ENCODE assay signal across 8 cellular contexts in the genomic region with DNA sequence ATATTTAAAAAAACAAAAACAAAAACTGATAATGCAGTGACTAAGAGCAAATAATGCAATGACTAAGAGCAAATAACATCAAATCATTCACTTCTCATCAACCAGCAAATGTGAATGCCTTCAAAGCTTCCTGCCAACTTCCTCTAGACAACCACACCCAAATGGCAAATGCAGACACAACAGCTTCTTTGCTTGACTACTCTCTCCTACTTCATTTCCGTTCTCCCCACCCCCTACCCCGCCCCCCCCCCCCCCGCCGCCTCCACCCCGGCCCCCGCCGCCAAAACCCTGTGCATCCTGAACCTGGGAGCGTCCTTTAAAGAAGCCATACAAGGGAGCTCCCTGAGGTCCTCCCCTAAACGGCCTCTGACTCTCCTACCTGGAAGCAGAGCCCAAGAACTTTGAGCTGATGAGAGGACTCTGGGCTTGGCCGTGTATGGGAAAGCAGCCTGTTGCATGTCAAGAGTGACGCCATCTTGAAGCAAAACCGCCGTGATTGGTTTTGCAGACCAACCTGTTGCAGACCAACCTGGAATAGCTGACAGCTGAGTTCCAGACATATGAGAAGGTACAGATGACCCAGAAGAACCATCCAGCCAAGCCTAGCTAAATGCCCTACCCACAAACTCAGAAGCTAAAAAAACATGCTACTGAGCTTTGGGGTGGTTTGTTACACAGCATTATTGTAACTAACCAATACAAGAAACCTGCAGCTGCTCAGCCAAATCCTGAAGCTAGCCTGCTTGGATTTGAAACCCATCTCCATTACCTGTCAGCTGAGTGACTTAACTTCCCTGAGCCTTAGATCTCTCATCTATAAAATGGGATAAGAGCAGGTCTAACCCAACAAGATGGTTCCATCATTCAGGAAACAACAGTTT. TPM values are rescaled to one million over a fixed set of nuclear protein-coding genes. Genes with fewer than 3 reads are reported as not detected.
DNase-seq lines count a peak whose midpoint lies in the region; ATAC-seq and TF ChIP-seq lines count a peak whose summit lies in the region.

No MANE protein-coding gene starts in this region.

- peak; percentile 86 for ATAC-seq in activated CD8-positive, alpha-beta T cell treated with anti-CD3 and anti-CD28 coated beads for 36 hours
- ATAC-seq in left ventricle myocardium superior (peak; percentile 75), HG02678 (IDR thresholded peaks at IDR 0.05; ENCODE audit: unreplicated experiment) (no peak), GM19467 (IDR thresholded peaks at IDR 0.05; ENCODE audit: unreplicated experiment) (no peak)

- TF ChIP-seq CTCF in activated CD8-positive, alpha-beta T cell treated with anti-CD3 and anti-CD28 coated beads for 36 hours (IDR thresholded peaks at IDR 0.05): no peak
- no peak for TF ChIP-seq CTCF in smooth muscle cell (IDR thresholded peaks at IDR 0.05; ENCODE audit: borderline replicate concordance, insufficient read depth, poor library complexity, severe bottlenecking)

- peak; percentile 75 to 89 (median 83) for DNase-seq in CD4-positive, alpha-beta memory T cell
- DNase-seq in M059J (ENCODE audit: low read depth) (peak; percentile 65), left ventricle myocardium superior (no peak), cerebellum (ENCODE audit: low spot score) (no peak), smooth muscle cell (lab: John Stamatoyannopoulos, UW; ENCODE audit: unreplicated experiment) (no peak)
- DNase-seq in activated CD8-positive, alpha-beta T cell treated with anti-CD3 and anti-CD28 coated beads for 36 hours: no peak

- POLR2A ChIA-PET in CD4-positive, alpha-beta memory T cell (lab: Charles Lee; ENCODE audit: partially characterized antibody): interaction anchor here (0.6 to 3.7 kb wide), 27 partner anchors 9 to 1738 kb away, joined by 3 to 76 read pairs (median 6); a partner anchor contains a TSS
- POLR2A ChIA-PET in activated CD8-positive, alpha-beta T cell treated with anti-CD3 and anti-CD28 coated beads for 36 hours (lab: Charles Lee): interaction anchor here (0.5 to 1.7 kb wide), 4 partner anchors 24 to 88 kb away, joined by 3 to 6 read pairs (median 4); a partner anchor contains a TSS

- 85% methylated on average over 13 of the region's 13 CpGs for WGBS in smooth muscle cell (ENCODE audit: low lambda C conversion rate)

- H3K9ac ChIP-seq in smooth muscle cell (ENCODE audit: low read depth): no peak overlapping the region

- no peak overlapping the region for H3K4me2 ChIP-seq in smooth muscle cell

- no peak overlapping the region for H2AFZ ChIP-seq in smooth muscle cell (ENCODE audit: low read depth)

- H3K27ac ChIP-seq in CD4-positive, alpha-beta memory T cell (ENCODE audit: low read depth, low read length): no peak overlapping the region
- H3K27ac ChIP-seq in smooth muscle cell (ENCODE audit: low read depth): no peak overlapping the region

- no peaks in the 10 kb centered on the region for H3K9me3 ChIP-seq in CD4-positive, alpha-beta memory T cell (ENCODE audit: control insufficient read depth in 1 of 2, low read length in 2 of 2)
- H3K9me3 ChIP-seq in smooth muscle cell (replicated peaks; ENCODE audit: low read depth): no peaks in the 10 kb centered on the region

- H3K9me3 Mint-ChIP-seq in CD4-positive, alpha-beta memory T cell: peaks cover 0 to 2% (median 0%) of the 10 kb centered on the region in 8 donors
- no peaks in the 10 kb centered on the region for H3K9me3 Mint-ChIP-seq in activated CD8-positive, alpha-beta T cell treated with anti-CD3 and anti-CD28 coated beads for 36 hours

- H3K36me3 ChIP-seq in CD4-positive, alpha-beta memory T cell (ENCODE audit: insufficient read depth, low read length): no peaks in the 10 kb centered on the region
- H3K36me3 ChIP-seq in smooth muscle cell (ENCODE audit: low read depth): no peaks in the 10 kb centered on the region

- no peaks in the 10 kb centered on the region for H3K79me2 ChIP-seq in smooth muscle cell (ENCODE audit: low read depth)

- no peaks in the 10 kb centered on the region for H3F3A ChIP-seq in smooth muscle cell (ENCODE audit: low read depth)

- H3K4me3 Mint-ChIP-seq in CD4-positive, alpha-beta memory T cell: peak overlapping the region in 7 of 8 donors; percentile 13 to 65 (median 51)
- no peak overlapping the region for H3K4me3 Mint-ChIP-seq in activated CD8-positive, alpha-beta T cell treated with anti-CD3 and anti-CD28 coated beads for 36 hours

- H3K27ac Mint-ChIP-seq in CD4-positive, alpha-beta memory T cell: peak overlapping the region; percentile 95 to 98 (median 96)
- no peak overlapping the region for H3K27ac Mint-ChIP-seq in activated CD8-positive, alpha-beta T cell treated with anti-CD3 and anti-CD28 coated beads for 36 hours

- H4K20me1 ChIP-seq in smooth muscle cell (ENCODE audit: low read depth): no peaks in the 10 kb centered on the region

- peaks cover 41% of the 10 kb centered on the region for H3K4me1 ChIP-seq in CD4-positive, alpha-beta memory T cell (ENCODE audit: insufficient read depth, low read length)
- no peaks in the 10 kb centered on the region for H3K4me1 ChIP-seq in smooth muscle cell (ENCODE audit: low read depth)

- no peaks in the 10 kb centered on the region for H3K36me3 Mint-ChIP-seq in CD4-positive, alpha-beta memory T cell
- no peaks in the 10 kb centered on the region for H3K36me3 Mint-ChIP-seq in activated CD8-positive, alpha-beta T cell treated with anti-CD3 and anti-CD28 coated beads for 36 hours (ENCODE audit: low read depth)

- no peaks in the 10 kb centered on the region for H3K27me3 Mint-ChIP-seq in CD4-positive, alpha-beta memory T cell
- no peaks in the 10 kb centered on the region for H3K27me3 Mint-ChIP-seq in activated CD8-positive, alpha-beta T cell treated with anti-CD3 and anti-CD28 coated beads for 36 hours

- intact Hi-C loops in CD4-positive, alpha-beta memory T cell (cut with micrococcal nuclease): loop anchor here (2.0 to 5.0 kb wide), 2 partner anchors 38 to 155 kb away; no protein-coding TSS in a partner anchor
- intact Hi-C loops in activated CD8-positive, alpha-beta T cell treated with anti-CD3 and anti-CD28 coated beads for 36 hours (cut with micrococcal nuclease): no loop called here
- intact Hi-C loops in left ventricle myocardium superior (cut with micrococcal nuclease): no loop called here

- H3K4me3 ChIP-seq in CD4-positive, alpha-beta memory T cell (ENCODE audit: low read length in 2 of 2): peak overlapping the region in 1 of 2 donors; percentile 54
- no peak overlapping the region for H3K4me3 ChIP-seq in smooth muscle cell

- CTCF ChIA-PET in CD4-positive, alpha-beta memory T cell (lab: Charles Lee; ENCODE audit: partially characterized antibody): interaction anchor here (0.6 to 21.7 kb wide), 13 partner anchors 9 to 155 kb away, joined by 3 to 835 read pairs (median 6); a partner anchor contains a TSS
- CTCF ChIA-PET in activated CD8-positive, alpha-beta T cell treated with anti-CD3 and anti-CD28 coated beads for 36 hours (lab: Charles Lee): interaction anchor here (1.0 to 11.8 kb wide), 7 partner anchors 8 to 155 kb away, joined by 3 to 328 read pairs (median 6); no protein-coding TSS in a partner anchor

- no peaks in the 10 kb centered on the region for H3K27me3 ChIP-seq in CD4-positive, alpha-beta memory T cell (ENCODE audit: insufficient read depth, low read length)
- H3K27me3 ChIP-seq in smooth muscle cell (ENCODE audit: low read depth): no peaks in the 10 kb centered on the region

- H3K4me1 Mint-ChIP-seq in CD4-positive, alpha-beta memory T cell: peaks cover 36 to 69% (median 45%) of the 10 kb centered on the region in 4 donors
- H3K4me1 Mint-ChIP-seq in activated CD8-positive, alpha-beta T cell treated with anti-CD3 and anti-CD28 coated beads for 36 hours (ENCODE audit: low read depth): peaks cover 38% of the 10 kb centered on the region

RNA-seq across cellular contexts. Expression of a gene that starts 24.7 kb away (rescaled TPM):
- total RNA-seq in CD4-positive, alpha-beta memory T cell: not detected
- not detected for polyA plus RNA-seq in CD4-positive, alpha-beta memory T cell
- total RNA-seq in M059J (2014; rRNA removed; shearing (Covaris generic)): not detected in 2 replicates
- total RNA-seq in activated CD8-positive, alpha-beta T cell treated with anti-CD3 and anti-CD28 coated beads for 36 hours: not detected
- not detected for total RNA-seq in left ventricle myocardium superior
- total RNA-seq in cerebellum: not detected
- not detected in 2 replicates for total RNA-seq in smooth muscle cell
- polyA plus RNA-seq in smooth muscle cell: not detected in 2 replicates

RNA-seq across cellular contexts. Expression of a gene that starts 26.0 kb away (rescaled TPM):
- total RNA-seq in CD4-positive, alpha-beta memory T cell: 1 to 10 TPM; 3.3 to 3.7 TPM
- 1 to 10 TPM; 4.4 to 5.9 TPM for polyA plus RNA-seq in CD4-positive, alpha-beta memory T cell
- total RNA-seq in M059J (2014; rRNA removed; shearing (Covaris generic)): 0.27 and 0.34 TPM in 2 replicates
- 1 to 10 TPM; 4.4 to 4.9 TPM for total RNA-seq in activated CD8-positive, alpha-beta T cell treated with anti-CD3 and anti-CD28 coated beads for 36 hours
- 0.15 TPM for total RNA-seq in left ventricle myocardium superior
- total RNA-seq in cerebellum: not detected
- total RNA-seq in smooth muscle cell: 12.7 and 20.6 TPM in 2 replicates
- polyA plus RNA-seq in smooth muscle cell: 17.9 and 36.9 TPM in 2 replicates

Comparison
In these comparisons a context has a peak if more than half of its experiments do, and no peak if none do; other contexts are left out.
1. DNase-seq: peak in CD4-positive, alpha-beta memory T cell (5 of 5) and M059J (single experiment); none in activated CD8-positive, alpha-beta T cell treated with anti-CD3 and anti-CD28 coated beads for 36 hours (single experiment), left ventricle myocardium superior (single experiment), cerebellum (single experiment) and smooth muscle cell (single experiment).
2. ATAC-seq: peak in activated CD8-positive, alpha-beta T cell treated with anti-CD3 and anti-CD28 coated beads for 36 hours (single experiment) and left ventricle myocardium superior (single experiment); none in HG02678 (single experiment) and GM19467 (single experiment).